Comparison of ENCODE assay signal across 16 cellular contexts in genomic region chr10:14852236-14852635, GRCh38. TPM values are rescaled to one million over a fixed set of nuclear protein-coding genes. Genes with fewer than 3 reads are reported as not detected.
A peak's percentile ranks its signal among the peaks of the same experiment; 100 is the strongest.
DNase-seq lines count a peak whose midpoint lies in the region; ATAC-seq and TF ChIP-seq lines count a peak whose summit lies in the region.
"Had no signal": no experiment of that assay in that cellular context is flagged by ENCODE, and none has a peak within 500 bp of the region (broad histone marks: within the 10 kb centered on the region; RNA-seq: fewer than 3 reads in every experiment).

No MANE protein-coding gene starts in this region.

- no peaks in the 10 kb centered on the region for H3K4me1 ChIP-seq in hepatocyte (ENCODE audit: insufficient read depth)

- no peak overlapping the region for H2AFZ ChIP-seq in hepatocyte

- H3K4me3 ChIP-seq in choroid plexus epithelial cell (ENCODE audit: low read depth, low read length) = no peak overlapping the region
- no peak overlapping the region for H3K4me3 ChIP-seq in hepatocyte
- H3K4me3 ChIP-seq: BLaER1 had no signal

- TF ChIP-seq CTCF in choroid plexus epithelial cell (conservative IDR thresholded peaks at IDR 0.05; ENCODE audit: low read depth, low read length) (no peak), hepatocyte (IDR thresholded peaks at IDR 0.05; ENCODE audit: poor library complexity) (no peak)

- no peaks in the 10 kb centered on the region for H3K9me3 ChIP-seq in hepatocyte (ENCODE audit: low read depth)
- H3K9me3 ChIP-seq: BE2C, BLaER1 had no signal

- no peak overlapping the region for H3K4me2 ChIP-seq in hepatocyte
- H3K4me2 ChIP-seq: BLaER1 had no signal

- DNase-seq in choroid plexus epithelial cell (ENCODE audit: low read depth) = peak; percentile 5
- DNase-seq in hepatocyte (ENCODE audit: low spot score) = no peak
- no peak for DNase-seq in DMS 273 treated with DMSO at 0.1 percent for 48 hours (lab: John Stamatoyannopoulos, UW)
- DNase-seq in activated CD4-positive, alpha-beta T cell treated with anti-CD3 and anti-CD28 coated beads, Interleukin-2, amount 50 U/mL, for 48 hours = no peak
- DNase-seq: 8988T; ACHN; BE2C; C1 segment of cervical spinal cord; CD4-positive, alpha-beta memory T cell; CD4-positive, CD25-positive, alpha-beta regulatory T cell; CD8-positive, alpha-beta memory T cell; COR-L47; DMS79 treated with DMSO at 0.1 percent for 48 hours; GF-D8 had no signal

- WGBS in hepatocyte (ENCODE audit: low lambda C conversion rate, missing lambda C conversion rate) = 63% methylated on average over 3 of the region's 3 CpGs

- H4K20me1 ChIP-seq in hepatocyte (ENCODE audit: insufficient read depth, poor library complexity, severe bottlenecking) = no peaks in the 10 kb centered on the region

- H3K36me3 ChIP-seq in hepatocyte (replicated peaks; ENCODE audit: insufficient read depth, low read depth) = no peaks in the 10 kb centered on the region

- H3K27ac ChIP-seq in hepatocyte = peak overlapping the region; percentile 1
- H3K27ac ChIP-seq: BLaER1 had no signal

- no peaks in the 10 kb centered on the region for H3K79me2 ChIP-seq in hepatocyte

- H3K27me3 ChIP-seq in hepatocyte = no peaks in the 10 kb centered on the region
- H3K27me3 ChIP-seq: BE2C, BLaER1 had no signal

- no peaks in the 10 kb centered on the region for H3K9me2 ChIP-seq in hepatocyte (replicated peaks; ENCODE audit: insufficient read depth)

- ATAC-seq in esophagus mucosa = no peak

RNA-seq across cellular contexts. Expression of gene HSPA14, which starts 14.1 kb away (rescaled TPM):
- total RNA-seq in hepatocyte (12.8 and 20.2 TPM in 2 replicates), esophagus mucosa (10.7 TPM)
- 9.9 and 13.8 TPM in 2 replicates for polyA plus RNA-seq in hepatocyte

RNA-seq across cellular contexts. Expression of gene MSANTD7, which starts 14.1 kb away (rescaled TPM):
- total RNA-seq in hepatocyte (13.3 and 14.0 TPM in 2 replicates), esophagus mucosa (7.7 TPM)
- polyA plus RNA-seq in hepatocyte = 9.2 and 11.6 TPM in 2 replicates

RNA-seq across cellular contexts. Expression of gene CDNF, which starts 14.4 kb away (rescaled TPM):
- total RNA-seq in hepatocyte = 3.1 and 7.6 TPM in 2 replicates
- polyA plus RNA-seq in hepatocyte = 2.3 and 2.4 TPM in 2 replicates
- total RNA-seq in esophagus mucosa = 1.2 TPM

RNA-seq across cellular contexts. Expression of gene SUV39H2, which starts 26.4 kb away (rescaled TPM):
- total RNA-seq in hepatocyte (15.5 and 19.9 TPM in 2 replicates), esophagus mucosa (8.8 TPM)
- 8.0 and 8.6 TPM in 2 replicates for polyA plus RNA-seq in hepatocyte
